Comparison of ENCODE assay signal across 15 cellular contexts in the genomic region with DNA sequence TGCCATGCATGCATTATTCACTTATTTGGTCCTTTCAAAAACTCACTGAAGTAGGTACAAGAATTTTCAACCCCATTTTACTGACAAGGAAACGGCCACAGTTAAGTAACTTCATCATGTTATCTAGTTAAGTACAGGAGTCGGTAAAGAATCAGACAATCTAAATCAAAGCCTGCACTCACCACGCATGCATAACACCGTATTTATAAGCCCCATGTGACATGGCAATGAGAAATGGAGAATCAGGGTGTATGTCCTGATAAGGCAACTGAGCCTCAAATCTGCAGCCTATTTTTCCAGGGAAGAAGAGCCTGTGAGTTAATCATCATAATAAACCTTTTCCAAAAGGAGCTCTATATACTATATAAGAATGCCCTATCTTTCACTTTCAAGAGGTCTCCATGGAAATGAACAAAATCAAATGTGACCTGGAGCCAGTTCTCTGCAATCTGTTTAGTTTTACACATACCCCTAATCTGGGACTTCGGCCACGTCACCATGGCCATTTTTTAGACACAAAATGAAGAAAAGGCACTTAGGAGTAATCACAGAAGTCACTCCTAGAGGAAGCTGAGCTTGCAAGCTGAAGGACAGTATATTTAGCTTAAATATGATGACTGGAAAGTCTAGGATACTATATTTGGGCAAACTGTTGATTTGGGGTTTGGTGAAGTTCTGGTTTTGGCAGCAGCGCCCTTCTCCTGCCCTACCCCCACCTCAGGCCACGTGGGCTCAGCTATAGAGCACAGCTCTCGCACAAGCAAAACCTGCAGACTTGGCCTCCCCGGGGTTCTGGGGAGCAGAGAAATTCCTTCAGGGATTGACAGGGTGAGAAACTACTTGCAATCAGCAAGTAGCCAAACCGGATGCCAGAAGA. TPM values are rescaled to one million over a fixed set of nuclear protein-coding genes. Genes with fewer than 3 reads are reported as not detected.
DNase-seq lines count a peak whose midpoint lies in the region; ATAC-seq and TF ChIP-seq lines count a peak whose summit lies in the region.
"Had no signal": no experiment of that assay in that cellular context is flagged by ENCODE, and none has a peak within 500 bp of the region (broad histone marks: within the 10 kb centered on the region; RNA-seq: fewer than 3 reads in every experiment).

No MANE protein-coding gene starts in this region.

- DNase-seq in cardiac muscle cell (ENCODE audit: low read depth in 1 of 2, low spot score in 1 of 2) (peak in 1 of 2 donors; percentile 58), Right ventricle myocardium inferior (ENCODE audit: missing footprints) (no peak), vagina (ENCODE audit: extremely low spot score in 2 of 2) (no peak), Peyer's patch (no peak), NCI-H2196 (lab: John Stamatoyannopoulos, UW; ENCODE audit: unreplicated experiment) (no peak)
- DNase-seq in central memory CD4-positive, alpha-beta T cell, result no peak
- DNase-seq: 8988T; activated CD4-positive, CD25-positive, alpha-beta regulatory T cell; adrenal gland; dorsolateral prefrontal cortex; Kasumi-1; small intestine had no signal

- H3K4me3 ChIP-seq in cardiac muscle cell (no peak overlapping the region), esophagus (ENCODE audit: low read depth in 1 of 2, low read length in 2 of 2) (no peak overlapping the region), mucosa of rectum (ENCODE audit: low read length in 2 of 2) (no peak overlapping the region), vagina (no peak overlapping the region), Peyer's patch (no peak overlapping the region)
- H3K4me3 ChIP-seq: adrenal gland, dorsolateral prefrontal cortex had no signal

- TF ChIP-seq CTCF in cardiac muscle cell (IDR thresholded peaks at IDR 0.05; ENCODE audit: low read depth, low read length) (no peak), vagina (IDR thresholded peaks at IDR 0.05) (no peak), Peyer's patch (IDR thresholded peaks at IDR 0.05) (no peak)

- TF ChIP-seq POLR2A in vagina (IDR thresholded peaks at IDR 0.05), result no peak
- no peak for TF ChIP-seq POLR2A in Peyer's patch (IDR thresholded peaks at IDR 0.05)

- H3K4me1 ChIP-seq in cardiac muscle cell (ENCODE audit: low read depth), result peaks cover 10% of the 10 kb centered on the region
- peaks cover 0 to 3% of the 10 kb centered on the region in 2 donors for H3K4me1 ChIP-seq in esophagus (ENCODE audit: control insufficient read depth in 2 of 2, insufficient read depth in 2 of 2, low read length in 1 of 2)
- H3K4me1 ChIP-seq in mucosa of rectum (ENCODE audit: control insufficient read depth in 2 of 2, insufficient read depth in 2 of 2, low read length in 2 of 2), result peaks cover 2 to 8% of the 10 kb centered on the region in 2 donors
- peaks cover 30% of the 10 kb centered on the region for H3K4me1 ChIP-seq in vagina
- H3K4me1 ChIP-seq in Peyer's patch, result peaks cover 0 to 24% (median 2%) of the 10 kb centered on the region in 4 donors

- intact Hi-C loops in Right ventricle myocardium inferior (cut with DNase I) (no loop called here), vagina (cut with DNase I) (no loop called here)

- H3K9me3 ChIP-seq in cardiac muscle cell (ENCODE audit: low read depth) (no peaks in the 10 kb centered on the region), esophagus (ENCODE audit: control insufficient read depth in 2 of 2, insufficient read depth in 1 of 2, low read depth in 1 of 2, low read length in 1 of 2) (no peaks in the 10 kb centered on the region), mucosa of rectum (ENCODE audit: control insufficient read depth in 2 of 2, low read length in 2 of 2) (no peaks in the 10 kb centered on the region), vagina (no peaks in the 10 kb centered on the region), Peyer's patch (no peaks in the 10 kb centered on the region)
- H3K9me3 ChIP-seq: adrenal gland had no signal

- no peaks in the 10 kb centered on the region for H3K36me3 ChIP-seq in cardiac muscle cell
- peaks cover 0 to 2% of the 10 kb centered on the region in 2 donors for H3K36me3 ChIP-seq in esophagus (ENCODE audit: control insufficient read depth in 2 of 2, insufficient read depth in 2 of 2, low read length in 1 of 2)
- H3K36me3 ChIP-seq in mucosa of rectum (ENCODE audit: control insufficient read depth in 2 of 2, insufficient read depth in 2 of 2, low read length in 2 of 2), result no peaks in the 10 kb centered on the region
- no peaks in the 10 kb centered on the region for H3K36me3 ChIP-seq in vagina
- H3K36me3 ChIP-seq in Peyer's patch, result no peaks in the 10 kb centered on the region
- H3K36me3 ChIP-seq: adrenal gland had no signal

- ATAC-seq in Right ventricle myocardium inferior, result no peak
- ATAC-seq: SK-N-SH treated with all-trans-retinoic acid at 6 μM for 48 hours had no signal

- no peak overlapping the region for H3K9ac ChIP-seq in mucosa of rectum (ENCODE audit: low read depth in 1 of 2, low read length in 2 of 2)

- H3K27ac ChIP-seq in cardiac muscle cell (peak overlapping the region; percentile 55), esophagus (ENCODE audit: low read depth in 2 of 2, low read length in 1 of 2) (peak overlapping the region; percentile 29 to 36), mucosa of rectum (ENCODE audit: low read depth in 2 of 2, low read length in 2 of 2) (peak overlapping the region; percentile 13 to 53), vagina (peak overlapping the region; percentile 20), Peyer's patch (peak overlapping the region in 2 of 4 donors; percentile 31 to 49)
- H3K27ac ChIP-seq: adrenal gland had no signal

- H3K27me3 ChIP-seq in cardiac muscle cell (no peaks in the 10 kb centered on the region), esophagus (ENCODE audit: control insufficient read depth in 1 of 2, insufficient read depth in 2 of 2, low read length in 2 of 2) (no peaks in the 10 kb centered on the region), mucosa of rectum (ENCODE audit: control insufficient read depth in 2 of 2, insufficient read depth in 2 of 2, low read length in 2 of 2) (no peaks in the 10 kb centered on the region), vagina (no peaks in the 10 kb centered on the region), Peyer's patch (no peaks in the 10 kb centered on the region)
- H3K27me3 ChIP-seq: adrenal gland, dorsolateral prefrontal cortex had no signal

- 70 to 71% methylated on average over 11 of the region's 11 CpGs for WGBS in esophagus, 2 donors

RNA-seq across cellular contexts. Expression of a gene that starts 19.2 kb away (rescaled TPM):
- 6.6 and 7.0 TPM in 2 replicates for total RNA-seq in cardiac muscle cell
- 4.5 and 7.7 TPM in 2 replicates for polyA plus RNA-seq in cardiac muscle cell
- total RNA-seq in Right ventricle myocardium inferior, result 12.6 TPM
- polyA plus RNA-seq in esophagus, result 1 to 10 TPM; 1.0 to 1.8 TPM
- total RNA-seq in vagina, result 11.0 TPM
- total RNA-seq in Peyer's patch, result 10 to 100 TPM in 3 of 4 donors, 1 to 10 TPM in 1; 8.3 to 17.7 (median 14.7) TPM
